Comparison of ENCODE assay signal across 9 cellular contexts in the genomic region with DNA sequence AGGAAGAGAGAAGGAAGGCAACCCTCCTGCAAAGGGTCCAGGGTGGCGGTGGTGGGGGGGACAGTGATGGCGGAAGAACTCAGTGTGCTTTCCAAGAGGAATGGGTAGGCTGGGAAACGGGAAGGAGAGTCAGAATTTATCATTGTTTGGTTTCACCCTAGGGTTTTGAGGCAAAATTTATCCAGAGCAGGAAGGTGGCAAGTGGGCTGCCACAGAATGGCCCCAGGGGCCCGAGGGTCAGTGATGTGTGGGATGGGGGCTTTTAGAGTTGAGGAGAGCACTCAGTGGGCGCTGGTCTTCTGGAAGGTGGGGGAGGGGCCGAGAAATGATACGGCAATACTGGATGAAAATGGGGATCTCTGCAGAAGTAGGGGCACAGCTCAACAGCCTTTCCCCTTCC. TPM values are rescaled to one million over a fixed set of nuclear protein-coding genes. Genes with fewer than 3 reads are reported as not detected.
DNase-seq lines count a peak whose midpoint lies in the region; ATAC-seq and TF ChIP-seq lines count a peak whose summit lies in the region.
"Had no signal": no experiment of that assay in that cellular context is flagged by ENCODE, and none has a peak within 500 bp of the region (broad histone marks: within the 10 kb centered on the region; RNA-seq: fewer than 3 reads in every experiment).

No MANE protein-coding gene starts in this region.

- peak overlapping the region; percentile 39; the same call in 1 of the 2 replicates for H3K27ac ChIP-seq in GM23338 (ENCODE audit: low read depth)
- peak overlapping the region; percentile 68 for H3K27ac ChIP-seq in adipose tissue (ENCODE audit: low read depth, low read length)
- peak overlapping the region in 5 of 8 donors; percentile 7 to 49 (median 11) for H3K27ac ChIP-seq in spleen

- H3K4me3 Mint-ChIP-seq in GM23338, result peak overlapping the region; percentile 87
- peak overlapping the region in 4 of 5 donors; percentile 4 to 90 (median 12) for H3K4me3 Mint-ChIP-seq in immature natural killer cell

- H2AFZ ChIP-seq in GM23338, result no peak overlapping the region

- TF ChIP-seq CTCF in GM23338 (conservative IDR thresholded peaks at IDR 0.05; ENCODE audit: low read depth in 2 of 2) (no peak), spleen (IDR thresholded peaks at IDR 0.05 in 8 of 11, conservative IDR thresholded peaks at IDR 0.05 in 3 of 11) (no peak)

- H3K4me3 ChIP-seq in GM23338 (peak overlapping the region; percentile 57), spleen (peak overlapping the region in 1 of 8 donors; percentile 39)

- H3K27me3 ChIP-seq in GM23338 (ENCODE audit: insufficient read depth), result no peaks in the 10 kb centered on the region
- H3K27me3 ChIP-seq in spleen (replicated peaks in 1 of 7), result peaks cover 0 to 5% (median 0%) of the 10 kb centered on the region in 7 donors

- peaks cover 34% of the 10 kb centered on the region for H3K36me3 Mint-ChIP-seq in GM23338 (ENCODE audit: low read depth)
- peaks cover under 1 to 13% (median 5%) of the 10 kb centered on the region in 3 donors for H3K36me3 Mint-ChIP-seq in immature natural killer cell

- H3K4me2 ChIP-seq in GM23338, result peak overlapping the region; percentile 90

- H3K4me1 Mint-ChIP-seq in GM23338, result peaks cover 40% of the 10 kb centered on the region
- H3K4me1 Mint-ChIP-seq in immature natural killer cell, result peaks cover 21 to 25% of the 10 kb centered on the region in 2 donors

- H3K9me2 ChIP-seq in GM23338 (ENCODE audit: insufficient read depth), result no peaks in the 10 kb centered on the region

- no peak for TF ChIP-seq POLR2A in spleen (IDR thresholded peaks at IDR 0.05)

- H3K9me3 ChIP-seq in spleen, result no peaks in the 10 kb centered on the region

- H4K20me1 ChIP-seq in GM23338 (replicated peaks; ENCODE audit: insufficient read depth), result peaks cover 24% of the 10 kb centered on the region

- H3K4me1 ChIP-seq in GM23338 (ENCODE audit: insufficient read depth) (peaks cover 27% of the 10 kb centered on the region), spleen (peaks cover 8 to 64% (median 33%) of the 10 kb centered on the region in 6 donors)

- peaks cover 28% of the 10 kb centered on the region for H3K79me2 ChIP-seq in GM23338 (replicated peaks; ENCODE audit: insufficient read depth)

- peak overlapping the region; percentile 76 for H3K27ac Mint-ChIP-seq in GM23338
- peak overlapping the region in 2 of 6 donors; percentile 46 to 92 for H3K27ac Mint-ChIP-seq in immature natural killer cell

- DNase-seq in GM23338 (ENCODE audit: low spot score), result no peak
- DNase-seq in immature natural killer cell, result no peak
- no peak for DNase-seq in spleen
- no peak for DNase-seq in ureter (ENCODE audit: low spot score)
- DNase-seq in HT-29 (ENCODE audit: low spot score), result no peak
- no peak for DNase-seq in NOMO-1 (lab: John Stamatoyannopoulos, UW; ENCODE audit: unreplicated experiment in 2 of 2)
- DNase-seq: SIG-M5 had no signal

- no peak for ATAC-seq in GM23338
- ATAC-seq in GM18519 (IDR thresholded peaks at IDR 0.05; ENCODE audit: low FRiP score, unreplicated experiment), result no peak

- intact Hi-C loops in spleen (cut with DNase I; ENCODE audit: low total_unique reads), result no loop called here

- H3K9me3 Mint-ChIP-seq in GM23338 (peaks cover 3% of the 10 kb centered on the region; the same call in 1 of the 3 replicates), immature natural killer cell (peaks cover 0 to 1% (median 0%) of the 10 kb centered on the region in 6 donors)

- WGBS in adipose tissue, 3 donors, result 52 to 67% (median 66%) methylated on average over 7 of the region's 7 CpGs
- WGBS in spleen, 5 donors, result 75 to 87% (median 84%) methylated on average over 7 of the region's 7 CpGs

- H3K36me3 ChIP-seq in GM23338 (ENCODE audit: insufficient read depth), result 0 out of 2 replicates have a peak, but pooled peaks cover 14% of the 10 kb centered on the region
- peaks cover 0 to 49% (median 36%) of the 10 kb centered on the region in 6 donors for H3K36me3 ChIP-seq in spleen

- H3K27me3 Mint-ChIP-seq in GM23338 (ENCODE audit: insufficient read depth, low read depth, poor library complexity) (peaks cover 38% of the 10 kb centered on the region), immature natural killer cell (ENCODE audit: low read depth in 3 of 3) (peaks cover 2 to 8% (median 7%) of the 10 kb centered on the region in 3 donors)

- peaks cover 36% of the 10 kb centered on the region for H3F3A ChIP-seq in GM23338 (replicated peaks; ENCODE audit: low read depth)

TF ChIP-seq in GM23338, 12 proteins besides CTCF, POLR2A, EP300 and RAD21 (continues in another document):
- TF ChIP-seq EZH2phosphoT487 (IDR thresholded peaks at IDR 0.05; ENCODE audit: unreplicated experiment), result no peak
- TF ChIP-seq POLR2AphosphoS5 (IDR thresholded peaks at IDR 0.05; ENCODE audit: low read depth), result no peak
- TF ChIP-seq, protein P1, sequence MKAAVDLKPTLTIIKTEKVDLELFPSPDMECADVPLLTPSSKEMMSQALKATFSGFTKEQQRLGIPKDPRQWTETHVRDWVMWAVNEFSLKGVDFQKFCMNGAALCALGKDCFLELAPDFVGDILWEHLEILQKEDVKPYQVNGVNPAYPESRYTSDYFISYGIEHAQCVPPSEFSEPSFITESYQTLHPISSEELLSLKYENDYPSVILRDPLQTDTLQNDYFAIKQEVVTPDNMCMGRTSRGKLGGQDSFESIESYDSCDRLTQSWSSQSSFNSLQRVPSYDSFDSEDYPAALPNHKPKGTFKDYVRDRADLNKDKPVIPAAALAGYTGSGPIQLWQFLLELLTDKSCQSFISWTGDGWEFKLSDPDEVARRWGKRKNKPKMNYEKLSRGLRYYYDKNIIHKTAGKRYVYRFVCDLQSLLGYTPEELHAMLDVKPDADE (IDR thresholded peaks at IDR 0.05), result no peak
- no peak for TF ChIP-seq ZNF331 (CRISPR knock-in tag; IDR thresholded peaks at IDR 0.05; ENCODE audit: low read depth)
- no peak for TF ChIP-seq ZNF114 (CRISPR knock-in tag; IDR thresholded peaks at IDR 0.05)
- TF ChIP-seq JUNB (IDR thresholded peaks at IDR 0.05; ENCODE audit: unreplicated experiment), result no peak
- no peak for TF ChIP-seq NANOG (IDR thresholded peaks at IDR 0.05; ENCODE audit: borderline replicate concordance)

RNA-seq across cellular contexts. Expression of a gene that starts 0.6 kb away (rescaled TPM):
- 14.8 and 31.8 TPM in 2 replicates for total RNA-seq in GM23338 (2014; rRNA removed; shearing (Covaris generic))
- 6.7 and 9.6 TPM in 2 replicates for polyA plus RNA-seq in GM23338 (2016; fragmentation: Nextera tagmentation; extraction: Ambion mirVana)
- 10 to 100 TPM in 2 of 3 donors, 1 to 10 TPM in 1; 7.6 to 16.5 (median 13.9) TPM for polyA plus RNA-seq in adipose tissue
- polyA plus RNA-seq in immature natural killer cell, result 1 to 10 TPM; 2.4 to 3.0 (median 2.8) TPM
- total RNA-seq in spleen, result 10 to 100 TPM; 12.9 to 24.6 (median 15.6) TPM
- 10 to 100 TPM in 1 of 3 donors, 1 to 10 TPM in 2; 6.5 to 12.4 (median 6.8) TPM for polyA plus RNA-seq in spleen
- 13.5 TPM for total RNA-seq in ureter
- 21.4 and 26.6 TPM in 2 replicates for total RNA-seq in HT-29 (2014; rRNA removed; shearing (Covaris generic))

RNA-seq across cellular contexts. Expression of a gene that starts 23.4 kb away (rescaled TPM):
- total RNA-seq in GM23338 (2014; rRNA removed; shearing (Covaris generic)), result 9.2 and 10.7 TPM in 2 replicates
- polyA plus RNA-seq in GM23338 (2016; fragmentation: Nextera tagmentation; extraction: Ambion mirVana) (5.4 and 7.0 TPM in 2 replicates), adipose tissue (1 to 10 TPM; 2.8 to 4.3 (median 3.1) TPM), immature natural killer cell (under 1 TPM in 2 of 3 donors, not detected in 1; 0.57 to 0.76 TPM), spleen (1 to 10 TPM; 1.6 to 4.2 (median 2.1) TPM)
- total RNA-seq in spleen (1 to 10 TPM; 2.8 to 6.4 (median 3.8) TPM), ureter (11.7 TPM)
- 59.4 and 64.0 TPM in 2 replicates for total RNA-seq in HT-29 (2014; rRNA removed; shearing (Covaris generic))

RNA-seq across cellular contexts. Expression of a gene that starts 23.5 kb away (rescaled TPM):
- total RNA-seq in GM23338 (2014; rRNA removed; shearing (Covaris generic)), result 182 and 199 TPM in 2 replicates
- polyA plus RNA-seq in GM23338 (2016; fragmentation: Nextera tagmentation; extraction: Ambion mirVana) (190 and 205 TPM in 2 replicates), adipose tissue (10 to 100 TPM; 55.7 to 89.0 (median 61.4) TPM), immature natural killer cell (10 to 100 TPM; 57.2 to 61.2 (median 59.5) TPM), spleen (100 to 1,000 TPM in 2 of 3 donors, 10 to 100 TPM in 1; 92.6 to 139 (median 114) TPM)
- total RNA-seq in spleen (100 to 1,000 TPM in 1 of 7 donors, 10 to 100 TPM in 6; 42.5 to 109 (median 55.9) TPM), ureter (79.6 TPM)
- total RNA-seq in HT-29 (2014; rRNA removed; shearing (Covaris generic)), result 138 and 157 TPM in 2 replicates

RNA-seq across cellular contexts. Expression of a gene that starts 23.6 kb away (rescaled TPM):
- total RNA-seq in GM23338 (2014; rRNA removed; shearing (Covaris generic)), result 552 and 565 TPM in 2 replicates
- 227 and 239 TPM in 2 replicates for polyA plus RNA-seq in GM23338 (2016; fragmentation: Nextera tagmentation; extraction: Ambion mirVana)
- 100 to 1,000 TPM; 114 to 271 (median 178) TPM for polyA plus RNA-seq in adipose tissue
- 10 to 100 TPM in 2 of 3 donors, 1 to 10 TPM in 1; 6.4 to 55.9 (median 13.4) TPM for polyA plus RNA-seq in immature natural killer cell
- total RNA-seq in spleen, result 100 to 1,000 TPM; 191 to 294 (median 247) TPM
- polyA plus RNA-seq in spleen, result 100 to 1,000 TPM in 1 of 3 donors, 10 to 100 TPM in 2; 83.4 to 136 (median 84.2) TPM
- total RNA-seq in ureter, result 351 TPM
- total RNA-seq in HT-29 (2014; rRNA removed; shearing (Covaris generic)), result 494 and 497 TPM in 2 replicates

RNA-seq across cellular contexts. Expression of a gene that starts 38.9 kb away (rescaled TPM):
- total RNA-seq in GM23338 (2014; rRNA removed; shearing (Covaris generic)), result 328 and 507 TPM in 2 replicates
- polyA plus RNA-seq in GM23338 (2016; fragmentation: Nextera tagmentation; extraction: Ambion mirVana) (101 and 117 TPM in 2 replicates), adipose tissue (100 to 1,000 TPM in 2 of 3 donors, 10 to 100 TPM in 1; 74.6 to 181 (median 139) TPM), immature natural killer cell (100 to 1,000 TPM; 169 to 295 (median 250) TPM), spleen (10 to 100 TPM; 53.8 to 94.7 (median 62.4) TPM)
- total RNA-seq in spleen (100 to 1,000 TPM; 130 to 191 (median 142) TPM), ureter (136 TPM)
- total RNA-seq in HT-29 (2014; rRNA removed; shearing (Covaris generic)), result 306 and 330 TPM in 2 replicates

Comparison
In these comparisons a context has a peak if more than half of its experiments do, and no peak if none do; other contexts are left out.
1. H3K27ac ChIP-seq: peak in every context shown above with its lines; median percentile 68 in adipose tissue; 39 in GM23338; 11 in spleen.